Comparison of ENCODE assay signal across 1 cellular context in the genomic region with DNA sequence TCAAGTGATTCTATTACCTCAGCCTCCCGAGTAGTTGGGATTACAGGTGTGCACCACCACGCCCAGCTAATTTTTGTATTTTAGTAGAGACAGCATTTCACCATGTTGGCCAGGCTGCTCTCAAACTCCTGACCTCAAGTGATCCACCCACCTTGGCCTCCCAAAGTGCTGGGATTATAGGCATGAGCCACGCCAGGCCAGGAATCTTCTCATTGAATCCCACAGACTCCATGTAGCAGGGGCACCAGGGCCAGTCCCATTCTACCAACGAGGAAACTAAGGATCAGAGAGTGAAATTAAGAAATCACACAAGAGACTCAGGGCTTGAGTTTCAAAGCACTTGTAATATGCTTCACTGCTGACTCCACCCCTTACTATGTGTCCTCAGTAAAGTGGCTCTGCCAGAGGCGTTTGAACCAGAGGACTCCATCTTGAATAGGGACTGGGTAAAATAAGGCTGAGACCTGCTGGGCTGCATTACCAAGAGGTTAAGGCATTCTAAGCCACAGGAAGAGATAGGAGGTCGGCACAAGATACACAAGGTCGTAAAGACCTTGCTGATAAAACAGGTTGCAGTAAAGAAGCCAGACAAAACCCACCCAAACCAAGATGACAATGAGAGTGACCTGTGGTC.
TF ChIP-seq lines count a peak whose summit lies in the region.
"Not testable (repeated sequence)": the region's sequence is repeated elsewhere in the genome, so short reads cannot be mapped to it uniquely, and the experiment has no call there.

No MANE protein-coding gene starts in this region.

TF ChIP-seq in K562, 482 proteins besides CTCF, POLR2A, EP300 and RAD21:
- TF ChIP-seq NR4A1 (CRISPR knock-in tag; IDR thresholded peaks at IDR 0.05); NR2C1 (IDR thresholded peaks at IDR 0.05): not testable (repeated sequence)
- 0 out of 2 replicates have a peak, but pooled peaks have one; percentile 46 for TF ChIP-seq NR4A1 (tag; IDR thresholded peaks at IDR 0.05)
- 0 out of 2 replicates have a peak, but pooled peaks have one; percentile 45 for TF ChIP-seq CXXC5 (CRISPR knock-in tag; IDR thresholded peaks at IDR 0.05)
- peak; percentile 33; the same call in 1 of the 2 replicates for TF ChIP-seq NR2C1 (tag; IDR thresholded peaks at IDR 0.05)
- TF ChIP-seq, protein P1, sequence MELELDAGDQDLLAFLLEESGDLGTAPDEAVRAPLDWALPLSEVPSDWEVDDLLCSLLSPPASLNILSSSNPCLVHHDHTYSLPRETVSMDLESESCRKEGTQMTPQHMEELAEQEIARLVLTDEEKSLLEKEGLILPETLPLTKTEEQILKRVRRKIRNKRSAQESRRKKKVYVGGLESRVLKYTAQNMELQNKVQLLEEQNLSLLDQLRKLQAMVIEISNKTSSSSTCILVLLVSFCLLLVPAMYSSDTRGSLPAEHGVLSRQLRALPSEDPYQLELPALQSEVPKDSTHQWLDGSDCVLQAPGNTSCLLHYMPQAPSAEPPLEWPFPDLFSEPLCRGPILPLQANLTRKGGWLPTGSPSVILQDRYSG (tag; conservative IDR thresholded peaks at IDR 0.05; ENCODE audit: low read depth) = 0 out of 2 replicates have a peak, but pooled peaks have one; percentile 35
- TF ChIP-seq SMAD4 (CRISPR knock-in tag; conservative IDR thresholded peaks at IDR 0.05) = 0 out of 2 replicates have a peak, but pooled peaks have one; percentile 54
- TF ChIP-seq POLR2H (tag; IDR thresholded peaks at IDR 0.05; ENCODE audit: low read depth) = 0 out of 2 replicates have a peak, but pooled peaks have one; percentile 13
- 0 out of 4 replicates have a peak, but pooled peaks of 1 of the 2 experiments have one; percentile 9 for TF ChIP-seq TEAD1 (CRISPR knock-in tag; IDR thresholded peaks at IDR 0.05)
